Comparison of ENCODE assay signal across 20 cellular contexts in the genomic region with DNA sequence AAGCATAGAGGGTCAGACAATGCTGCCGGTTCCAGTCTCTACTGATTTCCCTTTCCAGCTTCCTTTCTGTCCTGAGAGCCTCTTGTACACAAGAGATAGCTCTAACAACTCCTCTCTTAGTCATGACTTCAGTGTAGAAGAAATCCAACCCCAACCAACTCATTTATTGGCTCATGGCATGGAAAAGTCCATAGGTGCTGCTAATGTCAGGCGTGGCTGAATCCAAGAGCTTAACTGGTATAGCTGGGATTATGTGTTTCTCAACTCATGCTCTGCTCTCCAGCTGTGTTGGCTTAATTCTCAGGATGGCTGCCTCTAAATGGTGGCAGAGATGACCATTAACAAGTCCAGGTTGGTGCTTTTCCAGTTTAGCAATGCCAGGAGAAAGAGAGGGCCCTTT. TPM values are rescaled to one million over a fixed set of nuclear protein-coding genes. Genes with fewer than 3 reads are reported as not detected.
DNase-seq lines count a peak whose midpoint lies in the region; ATAC-seq and FAIRE-seq lines count a peak whose summit lies in the region.
"Had no signal": no experiment of that assay in that cellular context is flagged by ENCODE, and none has a peak within 500 bp of the region (broad histone marks: within the 10 kb centered on the region; RNA-seq: fewer than 3 reads in every experiment).

No MANE protein-coding gene starts in this region.

- no peak overlapping the region for H3K9ac ChIP-seq in BLaER1 treated with 17β-estradiol and CSF1 and Interleukin-3, amounts not matched to agents 10 nM and 100 nM

- H3K4me3 ChIP-seq in BLaER1 treated with 17β-estradiol and CSF1 and Interleukin-3, amounts not matched to agents 10 nM and 100 nM: no peak overlapping the region
- no peak overlapping the region for H3K4me3 ChIP-seq in MG63

- H3K27ac ChIP-seq in BLaER1 treated with 17β-estradiol and CSF1 and Interleukin-3, amounts not matched to agents 10 nM and 100 nM: peak overlapping the region in 8 of 11 experiments; percentile 22 to 93 (median 62); a peak in 10 of 22 replicates
- H3K27ac ChIP-seq in epithelial cell of prostate: peak overlapping the region; percentile 16

- H3K4me2 ChIP-seq in BLaER1 treated with 17β-estradiol and CSF1 and Interleukin-3, amounts not matched to agents 10 nM and 100 nM: peak overlapping the region in 5 of 11 experiments; percentile 19 to 53 (median 46); a peak in 7 of 22 replicates

- peak; percentile 55 for DNase-seq in MG63
- no peak for DNase-seq in epithelial cell of prostate (ENCODE audit: low read depth, low spot score)
- no peak for DNase-seq in left colon
- no peak for DNase-seq in frontal cortex (ENCODE audit: low spot score in 2 of 2)
- DNase-seq: ACHN; C1 segment of cervical spinal cord; CD4-positive, alpha-beta T cell; DMS153; DMS79 treated with DMSO at 0.1 percent for 48 hours; EL; HCEC 1CT; IMR-90 had no signal

- H3K4me1 ChIP-seq in BLaER1 treated with 17β-estradiol and CSF1 and Interleukin-3, amounts not matched to agents 10 nM and 100 nM: peaks cover 33 to 66% (median 47%) of the 10 kb centered on the region in 10 experiments

- H3K27me3 ChIP-seq in BLaER1 treated with 17β-estradiol and CSF1 and Interleukin-3, amounts not matched to agents 10 nM and 100 nM: no peaks in the 10 kb centered on the region
- H3K27me3 ChIP-seq in MG63: no peaks in the 10 kb centered on the region

- intact Hi-C loops in left colon (cut with DNase I, micrococcal nuclease): no loop called here

- no peak for FAIRE-seq in frontal cortex (lab: Jason Lieb, UNC)
- FAIRE-seq: G401.6, GM12891, GM19239, H1 had no signal

- H4K20me1 ChIP-seq in BLaER1 treated with 17β-estradiol and CSF1 and Interleukin-3, amounts not matched to agents 10 nM and 100 nM: no peaks in the 10 kb centered on the region

- peak; percentile 59 for ATAC-seq in left colon
- no peak for ATAC-seq in HG03460 (IDR thresholded peaks at IDR 0.05; ENCODE audit: unreplicated experiment)
- no peak for ATAC-seq in HG02571 (IDR thresholded peaks at IDR 0.05; ENCODE audit: unreplicated experiment)
- ATAC-seq in GM19023 (IDR thresholded peaks at IDR 0.05; ENCODE audit: unreplicated experiment): no peak

- H3K36me3 ChIP-seq in BLaER1 treated with 17β-estradiol and CSF1 and Interleukin-3, amounts not matched to agents 10 nM and 100 nM: no peaks in the 10 kb centered on the region
- no peaks in the 10 kb centered on the region for H3K36me3 ChIP-seq in MG63

- H3K9me3 ChIP-seq in BLaER1 treated with 17β-estradiol and CSF1 and Interleukin-3, amounts not matched to agents 10 nM and 100 nM (replicated peaks in 1 of 11): no peaks in the 10 kb centered on the region
- H3K9me3 ChIP-seq in MG63: no peaks in the 10 kb centered on the region

RNA-seq across cellular contexts. Expression of a gene that starts 12.4 kb away (rescaled TPM):
- total RNA-seq in MG63 (2014; rRNA removed; shearing (Covaris generic); ENCODE audit: low replicate concordance): 77.6 and 84.6 TPM in 2 replicates
- total RNA-seq in left colon (10 to 100 TPM; 78.7 to 79.7 TPM), frontal cortex (80.3 TPM)

RNA-seq across cellular contexts. Expression of a gene that starts 55.9 kb away (rescaled TPM):
- 104 and 154 TPM in 2 replicates for total RNA-seq in MG63 (2014; rRNA removed; shearing (Covaris generic); ENCODE audit: low replicate concordance)
- total RNA-seq in left colon (10 to 100 TPM; 38.3 to 62.5 TPM), frontal cortex (70.1 TPM)
